In the genomic region with DNA sequence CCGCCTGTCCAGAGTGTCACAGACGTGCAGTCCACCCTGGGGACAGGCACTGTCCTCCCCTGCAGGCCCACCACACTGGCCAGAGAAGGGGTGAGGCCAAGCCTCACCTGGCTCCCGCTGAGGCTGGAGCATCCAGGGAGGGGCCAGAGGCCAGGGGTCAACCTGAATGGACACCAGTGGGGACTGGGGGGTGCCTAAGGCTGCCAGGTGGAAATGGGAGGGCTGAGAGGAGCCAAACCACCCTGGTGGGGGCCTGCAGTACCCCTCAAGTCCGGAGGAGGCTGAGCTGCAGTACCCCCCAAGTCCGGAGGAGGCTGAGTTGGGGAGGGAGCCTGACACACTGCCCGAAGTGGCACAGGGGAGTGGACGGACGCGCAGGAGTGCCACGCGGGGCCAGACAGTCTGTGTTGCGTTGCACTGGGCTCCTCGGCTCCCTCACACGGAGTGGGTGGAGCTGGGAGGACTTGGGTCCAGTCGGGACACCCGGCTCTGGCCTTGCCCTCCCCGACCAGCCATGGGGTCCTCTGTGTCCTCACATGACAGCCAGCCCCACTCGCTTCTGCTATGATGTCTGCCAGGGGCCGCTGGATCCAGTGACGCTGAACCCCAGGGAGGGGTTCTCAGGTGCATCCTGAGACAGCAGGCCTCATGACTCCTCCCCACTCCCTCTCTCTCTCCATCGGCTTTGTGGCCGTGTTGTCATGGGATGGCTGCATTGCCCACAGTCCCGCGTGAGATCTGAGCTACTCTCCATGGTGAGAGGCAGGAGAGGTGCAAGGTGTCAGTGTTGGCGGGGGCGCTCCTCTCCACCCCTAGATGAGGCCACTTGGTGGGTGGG, we compare ENCODE assay signal across 20 cellular contexts. TPM values are rescaled to one million over a fixed set of nuclear protein-coding genes. Genes with fewer than 3 reads are reported as not detected.
A peak's percentile ranks its signal among the peaks of the same experiment; 100 is the strongest.
DNase-seq lines count a peak whose midpoint lies in the region; ATAC-seq, FAIRE-seq and TF ChIP-seq lines count a peak whose summit lies in the region.
"Had no signal": no experiment of that assay in that cellular context is flagged by ENCODE, and none has a peak within 500 bp of the region (broad histone marks: within the 10 kb centered on the region; RNA-seq: fewer than 3 reads in every experiment).

No MANE protein-coding gene starts in this region.

- peaks cover 3% of the 10 kb centered on the region for H3K9me3 Mint-ChIP-seq in neural progenitor cell
- peaks cover 5% of the 10 kb centered on the region for H3K9me3 Mint-ChIP-seq in nephron progenitor cell
- H3K9me3 Mint-ChIP-seq: activated naive CD8-positive, alpha-beta T cell treated with anti-CD3 and anti-CD28 coated beads, Interleukin-2, amount 10 ng/mL, durations not matched to agents 7 days and 5 days; effector memory CD8-positive, alpha-beta T cell had no signal

- ATAC-seq in left cardiac atrium, result peak in 1 of 2 donors; percentile 23
- ATAC-seq in pancreas, result no peak
- ATAC-seq: activated CD4-positive, alpha-beta T cell treated with anti-CD3 and anti-CD28 coated beads for 36 hours; effector memory CD8-positive, alpha-beta T cell had no signal

- H3K4me3 Mint-ChIP-seq in neural progenitor cell, result no peak overlapping the region
- no peak overlapping the region for H3K4me3 Mint-ChIP-seq in nephron progenitor cell
- H3K4me3 Mint-ChIP-seq: activated CD4-positive, alpha-beta T cell treated with anti-CD3 and anti-CD28 coated beads for 36 hours; activated naive CD8-positive, alpha-beta T cell treated with anti-CD3 and anti-CD28 coated beads, Interleukin-2, amount 10 ng/mL, durations not matched to agents 7 days and 5 days; effector memory CD8-positive, alpha-beta T cell had no signal

- H3K9me3 ChIP-seq in BLaER1 treated with 17β-estradiol and CSF1 and Interleukin-3, amounts not matched to agents 10 nM and 100 nM (replicated peaks in 1 of 11), result peaks cover under 1 to 6% (median 2%) of the 10 kb centered on the region in 11 experiments; a peak in 21 of 22 replicates
- no peaks in the 10 kb centered on the region for H3K9me3 ChIP-seq in MM.1S (replicated peaks; ENCODE audit: insufficient read depth, low read length)
- H3K9me3 ChIP-seq in pancreas, result no peaks in the 10 kb centered on the region
- H3K9me3 ChIP-seq in neural progenitor cell (ENCODE audit: low read depth), result no peaks in the 10 kb centered on the region
- H3K9me3 ChIP-seq: prostate gland had no signal

- no peaks in the 10 kb centered on the region for H4K20me1 ChIP-seq in BLaER1 treated with 17β-estradiol and CSF1 and Interleukin-3, amounts not matched to agents 10 nM and 100 nM
- H4K20me1 ChIP-seq in MM.1S (ENCODE audit: insufficient read depth, low read length), result no peaks in the 10 kb centered on the region
- H4K20me1 ChIP-seq in neural progenitor cell (ENCODE audit: low read depth), result no peaks in the 10 kb centered on the region

- H3K27me3 Mint-ChIP-seq in neural progenitor cell (ENCODE audit: insufficient read depth, low read depth), result peaks cover 8% of the 10 kb centered on the region
- peaks cover 6% of the 10 kb centered on the region for H3K27me3 Mint-ChIP-seq in nephron progenitor cell (ENCODE audit: low read depth, poor library complexity)
- H3K27me3 Mint-ChIP-seq: activated CD4-positive, alpha-beta T cell treated with anti-CD3 and anti-CD28 coated beads for 36 hours had no signal

- TF ChIP-seq CTCF in MM.1S (IDR thresholded peaks at IDR 0.05; ENCODE audit: low read length) (peak; percentile 29), pancreas (IDR thresholded peaks at IDR 0.05) (no peak), neural progenitor cell (IDR thresholded peaks at IDR 0.05) (no peak), nephron progenitor cell (IDR thresholded peaks at IDR 0.05) (no peak)

- no peak for FAIRE-seq in pancreas (lab: Jason Lieb, UNC)
- FAIRE-seq: bronchial epithelial cell, G401.6, HTR-8/SVneo had no signal

- H3K27ac Mint-ChIP-seq in neural progenitor cell, result no peak overlapping the region
- no peak overlapping the region for H3K27ac Mint-ChIP-seq in nephron progenitor cell
- H3K27ac Mint-ChIP-seq: activated CD4-positive, alpha-beta T cell treated with anti-CD3 and anti-CD28 coated beads for 36 hours; activated naive CD8-positive, alpha-beta T cell treated with anti-CD3 and anti-CD28 coated beads, Interleukin-2, amount 10 ng/mL, durations not matched to agents 7 days and 5 days; effector memory CD8-positive, alpha-beta T cell had no signal

- 85 to 87% methylated on average over 26 of the region's 26 CpGs for WGBS in pancreas, 2 donors

- H3K9me2 ChIP-seq in MM.1S (replicated peaks; ENCODE audit: insufficient read depth, low read length), result no peaks in the 10 kb centered on the region

- intact Hi-C loops in left cardiac atrium (cut with DNase I) (no loop called here), pancreas (cut with DNase I) (no loop called here)

- H3K4me3 ChIP-seq in BLaER1 treated with 17β-estradiol and CSF1 and Interleukin-3, amounts not matched to agents 10 nM and 100 nM, result no peak overlapping the region
- H3K4me3 ChIP-seq in MM.1S (ENCODE audit: low read length) (no peak overlapping the region), pancreas (no peak overlapping the region), neural progenitor cell (no peak overlapping the region)
- H3K4me3 ChIP-seq: prostate gland had no signal

- peaks cover 0 to 20% (median 13%) of the 10 kb centered on the region in 10 experiments; a peak in 14 of 20 replicates for H3K4me1 ChIP-seq in BLaER1 treated with 17β-estradiol and CSF1 and Interleukin-3, amounts not matched to agents 10 nM and 100 nM
- H3K4me1 ChIP-seq in MM.1S (ENCODE audit: low read length), result no peaks in the 10 kb centered on the region
- H3K4me1 ChIP-seq in pancreas, result no peaks in the 10 kb centered on the region
- no peaks in the 10 kb centered on the region for H3K4me1 ChIP-seq in neural progenitor cell
- H3K4me1 ChIP-seq: prostate gland had no signal

- H3K36me3 ChIP-seq in BLaER1 treated with 17β-estradiol and CSF1 and Interleukin-3, amounts not matched to agents 10 nM and 100 nM, result no peaks in the 10 kb centered on the region
- H3K36me3 ChIP-seq in MM.1S (replicated peaks; ENCODE audit: insufficient read depth, low read length), result no peaks in the 10 kb centered on the region
- no peaks in the 10 kb centered on the region for H3K36me3 ChIP-seq in pancreas
- H3K36me3 ChIP-seq in neural progenitor cell, result no peaks in the 10 kb centered on the region
- H3K36me3 ChIP-seq: prostate gland had no signal

- H3K27ac ChIP-seq in BLaER1 treated with 17β-estradiol and CSF1 and Interleukin-3, amounts not matched to agents 10 nM and 100 nM, result peak overlapping the region in 1 of 11 experiments; percentile 18; a peak in 3 of 22 replicates
- H3K27ac ChIP-seq in MM.1S (ENCODE audit: low read length) (no peak overlapping the region), pancreas (no peak overlapping the region), neural progenitor cell (no peak overlapping the region)
- H3K27ac ChIP-seq: prostate gland had no signal

- no peaks in the 10 kb centered on the region for H3K27me3 ChIP-seq in BLaER1 treated with 17β-estradiol and CSF1 and Interleukin-3, amounts not matched to agents 10 nM and 100 nM
- peaks cover 39% of the 10 kb centered on the region for H3K27me3 ChIP-seq in MM.1S (replicated peaks; ENCODE audit: insufficient read depth, low read length)
- H3K27me3 ChIP-seq in pancreas, result no peaks in the 10 kb centered on the region
- no peaks in the 10 kb centered on the region for H3K27me3 ChIP-seq in neural progenitor cell

- H3K4me1 Mint-ChIP-seq in neural progenitor cell (peaks cover 2% of the 10 kb centered on the region), nephron progenitor cell (peaks cover 5% of the 10 kb centered on the region)
- H3K4me1 Mint-ChIP-seq: activated CD4-positive, alpha-beta T cell treated with anti-CD3 and anti-CD28 coated beads for 36 hours; activated naive CD8-positive, alpha-beta T cell treated with anti-CD3 and anti-CD28 coated beads, Interleukin-2, amount 10 ng/mL, durations not matched to agents 7 days and 5 days had no signal

- no peak for DNase-seq in MM.1S
- peak; percentile 13 for DNase-seq in left cardiac atrium
- DNase-seq in pancreas, result peak in 4 of 6 donors; percentile 12 to 64 (median 31)
- DNase-seq in neural progenitor cell (ENCODE audit: low spot score), result no peak
- DNase-seq in stimulated activated CD4-positive, alpha-beta T cell treated with anti-CD3 and anti-CD28 coated beads, Interleukin-4, amount 100 ng/mL, for 4 hours, result no peak
- no peak for DNase-seq in nephron progenitor cell
- no peak for DNase-seq in NCI-H345 treated with DMSO at 0.1 percent for 48 hours (lab: John Stamatoyannopoulos, UW; ENCODE audit: unreplicated experiment)
- DNase-seq: activated CD4-positive, alpha-beta T cell treated with anti-CD3 and anti-CD28 coated beads for 36 hours; activated naive CD8-positive, alpha-beta T cell treated with anti-CD3 and anti-CD28 coated beads, Interleukin-2, amount 10 ng/mL, durations not matched to agents 7 days and 5 days; Calu3; effector memory CD8-positive, alpha-beta T cell; hippocampal formation; NCI-H1694; NCI-H446; SIG-M5 had no signal

- H3K36me3 Mint-ChIP-seq in neural progenitor cell (no peaks in the 10 kb centered on the region), nephron progenitor cell (ENCODE audit: low read depth) (no peaks in the 10 kb centered on the region)
- H3K36me3 Mint-ChIP-seq: activated naive CD8-positive, alpha-beta T cell treated with anti-CD3 and anti-CD28 coated beads, Interleukin-2, amount 10 ng/mL, durations not matched to agents 7 days and 5 days had no signal

- no peaks in the 10 kb centered on the region for H3K79me2 ChIP-seq in MM.1S (ENCODE audit: low read length)
- no peaks in the 10 kb centered on the region for H3K79me2 ChIP-seq in neural progenitor cell (ENCODE audit: low read depth)

- H3F3A ChIP-seq in MM.1S (ENCODE audit: insufficient read depth, low read length) (no peaks in the 10 kb centered on the region), neural progenitor cell (ENCODE audit: low read depth) (no peaks in the 10 kb centered on the region)

- H2AFZ ChIP-seq in MM.1S (ENCODE audit: low read length) (no peak overlapping the region), neural progenitor cell (replicated peaks) (no peak overlapping the region)

- peak overlapping the region in 1 of 11 experiments; percentile 3; a peak in 1 of 22 replicates for H3K9ac ChIP-seq in BLaER1 treated with 17β-estradiol and CSF1 and Interleukin-3, amounts not matched to agents 10 nM and 100 nM
- H3K9ac ChIP-seq in MM.1S (ENCODE audit: low read length) (no peak overlapping the region), neural progenitor cell (no peak overlapping the region)

- H3K4me2 ChIP-seq in BLaER1 treated with 17β-estradiol and CSF1 and Interleukin-3, amounts not matched to agents 10 nM and 100 nM, result peak overlapping the region in 9 of 11 experiments; percentile 0 to 54 (median 38); a peak in 14 of 22 replicates
- H3K4me2 ChIP-seq in MM.1S (ENCODE audit: low read depth, low read length) (no peak overlapping the region), neural progenitor cell (no peak overlapping the region)

RNA-seq across cellular contexts. Expression of gene GPC1, which starts 22.3 kb away (rescaled TPM):
- total RNA-seq in left cardiac atrium, result 10 to 100 TPM; 74.6 to 78.4 TPM
- total RNA-seq in pancreas, result 10 to 100 TPM; 11.7 to 37.6 (median 16.3) TPM
- polyA plus RNA-seq in pancreas, result 10 to 100 TPM; 23.2 to 27.5 TPM
- 14.2 and 65.0 TPM in 2 replicates for total RNA-seq in neural progenitor cell (ENCODE audit: low replicate concordance)

Comparison
In these comparisons a context has a peak if more than half of its experiments do, and no peak if none do; other contexts are left out.
1. H3K4me2 ChIP-seq: peak in BLaER1 treated with 17β-estradiol and CSF1 and Interleukin-3, amounts not matched to agents 10 nM and 100 nM (9 of 11); none in MM.1S (single experiment) and neural progenitor cell (single experiment).
2. DNase-seq: peak in left cardiac atrium (single experiment) and pancreas (4 of 6); none in MM.1S (single experiment), neural progenitor cell (single experiment), stimulated activated CD4-positive, alpha-beta T cell treated with anti-CD3 and anti-CD28 coated beads, Interleukin-4, amount 100 ng/mL, for 4 hours (0 of 2), nephron progenitor cell (single experiment) and NCI-H345 treated with DMSO at 0.1 percent for 48 hours (single experiment).